18 cellular contexts compared by ENCODE assay signal in genomic region chr3:69116897-69117296, GRCh38. TPM values are rescaled to one million over a fixed set of nuclear protein-coding genes. Genes with fewer than 3 reads are reported as not detected.
DNase-seq lines count a peak whose midpoint lies in the region; ATAC-seq, FAIRE-seq and TF ChIP-seq lines count a peak whose summit lies in the region.
"Had no signal": no experiment of that assay in that cellular context is flagged by ENCODE, and none has a peak within 500 bp of the region (broad histone marks: within the 10 kb centered on the region; RNA-seq: fewer than 3 reads in every experiment).

No MANE protein-coding gene starts in this region.

- no peak overlapping the region for H3K4me3 Mint-ChIP-seq in T-helper 2 cell treated with Interferon-gamma antibody and Interleukin-4, amounts not matched to agents 5 μg/mL and 100 μg/mL, for 36 hours

- H3K27ac ChIP-seq in cingulate gyrus (ENCODE audit: low read depth, low read length) (peak overlapping the region; percentile 73), substantia nigra (ENCODE audit: low read depth, low read length, poor library complexity, severe bottlenecking) (peak overlapping the region; percentile 88)
- H3K27ac ChIP-seq: left lung, vagina had no signal

- no peak overlapping the region for H3K27ac Mint-ChIP-seq in T-helper 2 cell treated with Interferon-gamma antibody and Interleukin-4, amounts not matched to agents 5 μg/mL and 100 μg/mL, for 36 hours

- DNase-seq in Right ventricle myocardium superior (no peak), left cardiac atrium (no peak), midbrain (lab: John Stamatoyannopoulos, UW) (peak; percentile 82), substantia nigra (lab: John Stamatoyannopoulos, UW) (peak in 42 of 49 donors; percentile 6 to 84 (median 57)), D721Med (ENCODE audit: insufficient read length, low spot score) (no peak), NCI-H446 (lab: John Stamatoyannopoulos, UW) (no peak)
- DNase-seq in T-helper 2 cell treated with Interferon-gamma antibody and Interleukin-4, amounts not matched to agents 5 μg/mL and 100 μg/mL, for 36 hours (ENCODE audit: low spot score): no peak
- DNase-seq: ACHN; activated CD4-positive, CD25-positive, alpha-beta regulatory T cell treated with anti-CD3 and anti-CD28 coated beads, Interleukin-2, amount 50 U/mL, for 72 hours; KBM-7; left lung; NCI-H1930; stimulated activated CD4-positive, alpha-beta T cell treated with anti-CD3 and anti-CD28 coated beads, Interleukin-2, amount 100 ng/mL, for 24 hours had no signal

- H3K36me3 Mint-ChIP-seq in T-helper 2 cell treated with Interferon-gamma antibody and Interleukin-4, amounts not matched to agents 5 μg/mL and 100 μg/mL, for 36 hours (ENCODE audit: low read depth): no peaks in the 10 kb centered on the region

- FAIRE-seq in D721Med (lab: Jason Lieb, UNC): no peak

- no peak for TF ChIP-seq CTCF in D721Med (IDR thresholded peaks at IDR 0.05; ENCODE audit: insufficient read depth, missing control alignments)

- no peaks in the 10 kb centered on the region for H3K27me3 Mint-ChIP-seq in T-helper 2 cell treated with Interferon-gamma antibody and Interleukin-4, amounts not matched to agents 5 μg/mL and 100 μg/mL, for 36 hours (ENCODE audit: low read depth)

- no peaks in the 10 kb centered on the region for H3K4me1 Mint-ChIP-seq in T-helper 2 cell treated with Interferon-gamma antibody and Interleukin-4, amounts not matched to agents 5 μg/mL and 100 μg/mL, for 36 hours (ENCODE audit: low read depth)

- intact Hi-C loops in Right ventricle myocardium superior (cut with DNase I): no loop called here
- intact Hi-C loops in left cardiac atrium (cut with DNase I): no loop called here

- peak; percentile 54 for ATAC-seq in Right ventricle myocardium superior (ENCODE audit: poor library complexity)
- ATAC-seq in left cardiac atrium: no peak
- ATAC-seq: left lung had no signal

- no peaks in the 10 kb centered on the region for H3K9me3 Mint-ChIP-seq in T-helper 2 cell treated with Interferon-gamma antibody and Interleukin-4, amounts not matched to agents 5 μg/mL and 100 μg/mL, for 36 hours

RNA-seq across cellular contexts. Expression of gene LMOD3, which starts 5.5 kb away (rescaled TPM):
- total RNA-seq in Right ventricle myocardium superior (148 TPM), left cardiac atrium (10 to 100 TPM; 49.2 to 52.8 TPM)
- total RNA-seq: dermis microvascular lymphatic vessel endothelial cell, fibroblast of villous mesenchyme, osteocyte, vagina had no signal

RNA-seq across cellular contexts. Expression of gene ARL6IP5, which starts 32.2 kb away (rescaled TPM):
- total RNA-seq in Right ventricle myocardium superior (184 TPM), left cardiac atrium (100 to 1,000 TPM; 165 to 166 TPM)

RNA-seq across cellular contexts. Expression of gene UBA3, which starts 36.7 kb away (rescaled TPM):
- total RNA-seq in Right ventricle myocardium superior (84.4 TPM), left cardiac atrium (10 to 100 TPM; 55.0 to 56.8 TPM)

Comparison
In these comparisons a context has a peak if more than half of its experiments do, and no peak if none do; other contexts are left out.
1. DNase-seq: peak in midbrain (single experiment) and substantia nigra (42 of 49); none in Right ventricle myocardium superior (single experiment), left cardiac atrium (single experiment), D721Med (single experiment), T-helper 2 cell treated with Interferon-gamma antibody and Interleukin-4, amounts not matched to agents 5 μg/mL and 100 μg/mL, for 36 hours (single experiment) and NCI-H446 (0 of 2).